In the genomic region with DNA sequence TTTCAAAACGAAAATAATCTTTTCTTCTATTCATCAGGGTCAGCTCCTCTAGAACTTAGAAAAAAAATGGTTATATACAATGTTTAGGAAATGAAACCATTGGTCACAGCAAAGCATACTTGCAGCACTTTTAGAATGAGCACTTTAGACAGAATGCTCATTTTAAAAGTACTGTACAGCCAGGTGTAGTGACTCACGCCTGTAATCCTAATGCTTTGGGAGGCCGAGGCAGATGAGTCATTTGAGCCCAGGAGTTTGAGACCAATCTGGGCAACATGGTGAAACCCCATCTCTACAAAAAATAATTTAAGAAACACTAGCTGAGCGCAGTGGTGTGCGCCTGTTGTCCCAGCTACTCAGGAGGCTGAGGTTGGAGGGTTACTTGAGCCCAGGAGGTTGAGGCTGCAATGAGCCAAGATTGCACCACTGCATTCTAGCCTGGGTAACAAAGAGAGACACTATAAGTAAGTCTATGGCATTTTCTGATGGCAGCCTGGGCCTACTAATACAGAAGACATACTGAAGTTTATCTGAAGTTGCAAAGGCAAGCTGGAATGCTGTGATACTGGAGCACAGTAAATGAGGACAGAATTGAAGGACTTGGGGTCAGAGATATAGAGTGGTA, we compare ENCODE assay signal across 8 cellular contexts. TPM values are rescaled to one million over a fixed set of nuclear protein-coding genes. Genes with fewer than 3 reads are reported as not detected.
A peak's percentile ranks its signal among the peaks of the same experiment; 100 is the strongest.
DNase-seq lines count a peak whose midpoint lies in the region; ATAC-seq and TF ChIP-seq lines count a peak whose summit lies in the region.

No MANE protein-coding gene starts in this region.

- H3K9me3 ChIP-seq in adrenal gland (replicated peaks in 1 of 3): no peaks in the 10 kb centered on the region

- H3K27ac ChIP-seq in adrenal gland: no peak overlapping the region

- ATAC-seq in GM19455 (IDR thresholded peaks at IDR 0.05; ENCODE audit: unreplicated experiment) (peak; percentile 91), HG03064 (IDR thresholded peaks at IDR 0.05; ENCODE audit: low read depth, unreplicated experiment) (peak; percentile 90)

- no peak overlapping the region for H3K4me3 ChIP-seq in GM12865 (ENCODE audit: low read depth, low read length)
- no peak overlapping the region for H3K4me3 ChIP-seq in adrenal gland

- H3K36me3 ChIP-seq in adrenal gland (replicated peaks in 1 of 2): no peaks in the 10 kb centered on the region

- TF ChIP-seq CTCF in GM12865 (IDR thresholded peaks at IDR 0.05; ENCODE audit: insufficient read depth, low read depth, low read length, missing control alignments) (no peak), adrenal gland (IDR thresholded peaks at IDR 0.05) (no peak)

- DNase-seq in GM12865 (ENCODE audit: low read depth): peak; percentile 85
- peak; percentile 54 for DNase-seq in amniotic epithelial cell (ENCODE audit: low read depth)
- DNase-seq in NCI-H1105 treated with DMSO at 0.1 percent for 48 hours (lab: John Stamatoyannopoulos, UW): no peak
- no peak for DNase-seq in dedifferentiated amniotic fluid mesenchymal stem cell (ENCODE audit: extremely low spot score)
- DNase-seq in NCI-H187 (lab: John Stamatoyannopoulos, UW): no peak
- no peak for DNase-seq in adrenal gland

- H3K27me3 ChIP-seq in adrenal gland: no peaks in the 10 kb centered on the region

- TF ChIP-seq POLR2A in adrenal gland (IDR thresholded peaks at IDR 0.05): no peak

- intact Hi-C loops in adrenal gland (cut with DNase I): no loop called here

- 70 to 79% (median 77%) methylated on average over 5 of the region's 5 CpGs for WGBS in adrenal gland, 4 donors

- peaks cover 0 to 16% of the 10 kb centered on the region in 2 donors for H3K4me1 ChIP-seq in adrenal gland (replicated peaks in 1 of 2)

RNA-seq across cellular contexts. Expression of a gene that starts 48.9 kb away (rescaled TPM):
- total RNA-seq in adrenal gland: 10 to 100 TPM in 6 of 8 donors, 1 to 10 TPM in 2; 4.1 to 19.1 (median 14.6) TPM
- 10 to 100 TPM; 10.6 to 28.3 (median 18.3) TPM for polyA plus RNA-seq in adrenal gland

Comparison
In these comparisons a context has a peak if more than half of its experiments do, and no peak if none do; other contexts are left out.
1. DNase-seq: peak in GM12865 (single experiment) and amniotic epithelial cell (single experiment); none in NCI-H1105 treated with DMSO at 0.1 percent for 48 hours (single experiment), dedifferentiated amniotic fluid mesenchymal stem cell (single experiment), NCI-H187 (0 of 2) and adrenal gland (0 of 7).